8 cellular contexts compared by ENCODE assay signal in genomic region chr7:66920769-66921395, GRCh38. TPM values are rescaled to one million over a fixed set of nuclear protein-coding genes. Genes with fewer than 3 reads are reported as not detected.
DNase-seq lines count a peak whose midpoint lies in the region; ATAC-seq and TF ChIP-seq lines count a peak whose summit lies in the region.

Gene TMEM248 (plus strand): TSS chr7:66921225. CDS start chr7:66941866, 20,641 bp downstream.

- no peak for TF ChIP-seq CTCF in OCI-LY3 (IDR thresholded peaks at IDR 0.05; ENCODE audit: low read depth, low read length)

- H3K9ac ChIP-seq in HUES64 (ENCODE audit: low read depth, low read length) (peak within 1 kb of the TSS; percentile 86), OCI-LY3 (ENCODE audit: low read length) (peak within 1 kb of the TSS; percentile 80)

- H3K27ac ChIP-seq in HUES64 (ENCODE audit: low read depth, low read length) = peak within 1 kb of the TSS; percentile 34
- peak within 1 kb of the TSS; percentile 69 for H3K27ac ChIP-seq in OCI-LY3 (ENCODE audit: low read length)

- H3K4me2 ChIP-seq in OCI-LY3 (ENCODE audit: low read length) = peak within 1 kb of the TSS; percentile 93

- peak within 1 kb of the TSS; percentile 84 for H3K4me3 ChIP-seq in HUES64 (ENCODE audit: low read length)
- peak within 1 kb of the TSS; percentile 92 for H3K4me3 ChIP-seq in OCI-LY3 (ENCODE audit: low read length)
- H3K4me3 ChIP-seq in mononuclear cell (ENCODE audit: low read length) = peak within 1 kb of the TSS; percentile 93

- WGBS in HUES64 = 5% methylated on average over 67 of the region's 67 CpGs

- no peaks in the 10 kb centered on the region for H3K27me3 ChIP-seq in HUES64 (ENCODE audit: insufficient read depth, low read length)
- H3K27me3 ChIP-seq in OCI-LY3 (ENCODE audit: low read depth, low read length) = no peaks in the 10 kb centered on the region
- H3K27me3 ChIP-seq in mononuclear cell (ENCODE audit: insufficient read depth, low read length) = no peaks in the 10 kb centered on the region

- peak; percentile 95 for DNase-seq in D341Med (ENCODE audit: low spot score)
- peak; percentile 88 for DNase-seq in activated T-cell treated with anti-CD3 and anti-CD28 coated beads for 4 hours
- peak; percentile 66 for DNase-seq in epidermal melanocyte (ENCODE audit: insufficient read length, low spot score)
- DNase-seq in stimulated activated CD8-positive, alpha-beta memory T cell treated with anti-CD3 and anti-CD28 coated beads, Interleukin-2, amount 100 ng/mL, for 48 hours (ENCODE audit: low read depth in 2 of 2) = peak; percentile 85 to 89

- H3K36me3 ChIP-seq in HUES64 (ENCODE audit: insufficient read depth, low read length) (peaks cover 10% of the 10 kb centered on the region; the same call in 1 of the 2 replicates), OCI-LY3 (replicated peaks; ENCODE audit: low read depth, low read length) (peaks cover 22% of the 10 kb centered on the region)

- peak; percentile 90 for ATAC-seq in GM21423 (IDR thresholded peaks at IDR 0.05; ENCODE audit: unreplicated experiment)

- H3K4me1 ChIP-seq in HUES64 (ENCODE audit: insufficient read depth, low read length) (peaks cover 6% of the 10 kb centered on the region; the same call in 1 of the 2 replicates), OCI-LY3 (ENCODE audit: low read length) (peaks cover 21% of the 10 kb centered on the region), mononuclear cell (ENCODE audit: insufficient read depth, low read length) (peaks cover 34% of the 10 kb centered on the region)

- H3K9me3 ChIP-seq in HUES64 (ENCODE audit: insufficient read depth, low read depth, low read length) = no peaks in the 10 kb centered on the region
- H3K9me3 ChIP-seq in OCI-LY3 (ENCODE audit: insufficient read depth, low read length) = no peaks in the 10 kb centered on the region
- H3K9me3 ChIP-seq in mononuclear cell (ENCODE audit: low read depth, low read length) = no peaks in the 10 kb centered on the region

- H3K79me2 ChIP-seq in OCI-LY3 (ENCODE audit: low read length) = peaks cover 64% of the 10 kb centered on the region

- H4K20me1 ChIP-seq in OCI-LY3 (ENCODE audit: insufficient read depth, low read length) = peaks cover 8% of the 10 kb centered on the region; the same call in 1 of the 2 replicates

- peak within 1 kb of the TSS; percentile 87; the same call in 1 of the 2 replicates for H2AFZ ChIP-seq in OCI-LY3 (ENCODE audit: low read depth, low read length)

RNA-seq across cellular contexts. Expression of gene TMEM248, which starts in this region (rescaled TPM):
- 34.5 TPM for polyA plus RNA-seq in HUES64 (2013, experiment 1 of 2)
- polyA plus RNA-seq in HUES64 (2013, experiment 2 of 2) = 34.6 TPM
- 82.9 TPM for total RNA-seq in mononuclear cell

Comparison
In these comparisons a context has a peak if more than half of its experiments do, and no peak if none do; other contexts are left out.
1. Peak in every context shown above with its lines: DNase-seq, ATAC-seq, H3K4me3 ChIP-seq and H3K27ac ChIP-seq.